16 cellular contexts compared by ENCODE assay signal in genomic region chr7:112059675-112060074, GRCh38.
A peak's percentile ranks its signal among the peaks of the same experiment; 100 is the strongest.
DNase-seq lines count a peak whose midpoint lies in the region; ATAC-seq, FAIRE-seq and TF ChIP-seq lines count a peak whose summit lies in the region.
"Had no signal": no experiment of that assay in that cellular context is flagged by ENCODE, and none has a peak within 500 bp of the region (broad histone marks: within the 10 kb centered on the region; RNA-seq: fewer than 3 reads in every experiment).

No MANE protein-coding gene starts in this region.

- H3K9me3 ChIP-seq in breast epithelium (no peaks in the 10 kb centered on the region), MM.1S (replicated peaks; ENCODE audit: insufficient read depth, low read length) (no peaks in the 10 kb centered on the region), H1 (ENCODE audit: insufficient read depth in 2 of 2, low read depth in 1 of 2, low read length in 1 of 2) (no peaks in the 10 kb centered on the region)
- H3K9me3 ChIP-seq: BLaER1, HAP-1 had no signal

- H3K36me3 ChIP-seq in breast epithelium: no peaks in the 10 kb centered on the region
- no peaks in the 10 kb centered on the region for H3K36me3 ChIP-seq in MM.1S (replicated peaks; ENCODE audit: insufficient read depth, low read length)
- H3K36me3 ChIP-seq in H1 (ENCODE audit: control insufficient read depth in 2 of 4, insufficient read depth in 4 of 4, low read length in 3 of 4): no peaks in the 10 kb centered on the region
- H3K36me3 ChIP-seq: BLaER1, HAP-1 had no signal

- peak overlapping the region; percentile 56; the same call in 1 of the 2 replicates for H3K4me2 ChIP-seq in MM.1S (ENCODE audit: low read depth, low read length)
- no peak overlapping the region for H3K4me2 ChIP-seq in H1 (ENCODE audit: insufficient read depth in 1 of 2, low read depth in 2 of 2, low read length in 2 of 2)
- H3K4me2 ChIP-seq: BLaER1 had no signal

- intact Hi-C loops in MCF 10A (cut with micrococcal nuclease) (no loop called here), breast epithelium (cut with DNase I; ENCODE audit: low total_unique reads) (no loop called here)

- no peak overlapping the region for H3K14ac ChIP-seq in H1 (ENCODE audit: insufficient read length)

- 83% methylated on average over 1 of the region's 1 CpG; no CpG with 5 or more reads in 1 of the 2 experiments for WGBS in H1 (ENCODE audit: extremely low coverage in 1 of 2, insufficient coverage in 1 of 2, insufficient read length in 1 of 2, insufficient replicate concordance in 2 of 2, low coverage in 1 of 2, low lambda C conversion rate in 2 of 2, missing lambda C conversion rate in 1 of 2), 2 experiments

- DNase-seq in MCF 10A (ENCODE audit: unreplicated experiment): no peak
- no peak for DNase-seq in breast epithelium (ENCODE audit: low spot score in 2 of 2)
- DNase-seq in MM.1S: no peak
- no peak for DNase-seq in H1 (ENCODE audit: low read depth in 1 of 2, low spot score in 2 of 2)
- DNase-seq in Kasumi-1 (lab: John Stamatoyannopoulos, UW): no peak
- no peak for DNase-seq in stimulated activated naive CD8-positive, alpha-beta T cell treated with anti-CD3 and anti-CD28 coated beads, Interleukin-15, amount 100 ng/mL, for 72 hours
- no peak for DNase-seq in germinal center (ENCODE audit: low spot score)
- DNase-seq: 8988T; Calu3; CD4-positive, alpha-beta memory T cell; DMS79 treated with DMSO at 0.1 percent for 48 hours; GF-D8 had no signal

- H3K9ac ChIP-seq in MM.1S (ENCODE audit: low read length): no peak overlapping the region
- no peak overlapping the region for H3K9ac ChIP-seq in H1 (replicated peaks in 1 of 4; ENCODE audit: extremely low read depth in 1 of 4, low read depth in 3 of 4, low read length in 3 of 4)
- H3K9ac ChIP-seq: BLaER1 had no signal

- H3K36me3 Mint-ChIP-seq in MCF 10A (ENCODE audit: insufficient read depth, unreplicated experiment): no peaks in the 10 kb centered on the region
- H3K36me3 Mint-ChIP-seq: CD14-positive monocyte; CD4-positive, alpha-beta memory T cell had no signal

- H4K5ac ChIP-seq in H1 (ENCODE audit: insufficient read length, low read depth, low read length): no peak overlapping the region

- TF ChIP-seq POLR2A in breast epithelium (IDR thresholded peaks at IDR 0.05): no peak
- TF ChIP-seq POLR2A in H1 (IDR thresholded peaks at IDR 0.05; ENCODE audit: control extremely low read depth in 1 of 2, low read depth in 2 of 2, low read length in 2 of 2): no peak

- H2BK20ac ChIP-seq in H1 (ENCODE audit: low read length): no peak overlapping the region

- H3K79me1 ChIP-seq in H1 (ENCODE audit: low read depth, low read length): no peaks in the 10 kb centered on the region

- H3K18ac ChIP-seq in H1 (ENCODE audit: extremely low read depth, low read length): no peak overlapping the region

- no peak for TF ChIP-seq CTCF in MCF 10A (IDR thresholded peaks at IDR 0.05; ENCODE audit: unreplicated experiment)
- TF ChIP-seq CTCF in breast epithelium (IDR thresholded peaks at IDR 0.05): no peak
- TF ChIP-seq CTCF in MM.1S (IDR thresholded peaks at IDR 0.05; ENCODE audit: low read length): no peak
- no peak for TF ChIP-seq CTCF in H1 (IDR thresholded peaks at IDR 0.05; ENCODE audit: control extremely low read depth in 1 of 3, insufficient read depth in 1 of 3, low read depth in 1 of 3, low read length in 3 of 3)

- H3K27ac Mint-ChIP-seq in MCF 10A (ENCODE audit: low read depth, unreplicated experiment): no peak overlapping the region
- no peak overlapping the region for H3K27ac Mint-ChIP-seq in stimulated activated naive CD8-positive, alpha-beta T cell treated with anti-CD3 and anti-CD28 coated beads, Interleukin-15, amount 100 ng/mL, for 72 hours
- H3K27ac Mint-ChIP-seq: CD14-positive monocyte; CD4-positive, alpha-beta memory T cell had no signal

- H3K23ac ChIP-seq in H1 (ENCODE audit: insufficient read length): no peak overlapping the region

- H4K20me1 ChIP-seq in MM.1S (ENCODE audit: insufficient read depth, low read length): no peaks in the 10 kb centered on the region
- no peaks in the 10 kb centered on the region for H4K20me1 ChIP-seq in H1 (replicated peaks in 1 of 2; ENCODE audit: control insufficient read depth in 1 of 2, insufficient read depth in 2 of 2, low read length in 2 of 2)
- H4K20me1 ChIP-seq: BLaER1 had no signal

- ATAC-seq in stimulated activated naive CD8-positive, alpha-beta T cell treated with anti-CD3 and anti-CD28 coated beads, Interleukin-15, amount 100 ng/mL, for 72 hours: no peak

- no peak overlapping the region for H2AK5ac ChIP-seq in H1 (ENCODE audit: low read depth, low read length)

- H3K9me2 ChIP-seq in MM.1S (replicated peaks; ENCODE audit: insufficient read depth, low read length): no peaks in the 10 kb centered on the region

- CTCF ChIA-PET in MCF 10A (lab: Yijun Ruan, JAX) (interaction anchor here (0.7 kb wide), 1 partner anchor 52 kb away, joined by 3 read pairs; no protein-coding TSS in a partner anchor), H1 (lab: Charles Lee; ENCODE audit: partially characterized antibody) (no interaction called here)

- no peak for TF ChIP-seq EP300 in H1 (IDR thresholded peaks at IDR 0.05; ENCODE audit: borderline replicate concordance in 1 of 2, low read depth in 2 of 2, low read length in 2 of 2)

- no peak for FAIRE-seq in H1 (lab: Jason Lieb, UNC)
- FAIRE-seq: GM19239 had no signal

- no peak overlapping the region for H3K4me3 Mint-ChIP-seq in MCF 10A (ENCODE audit: unreplicated experiment)
- H3K4me3 Mint-ChIP-seq in stimulated activated naive CD8-positive, alpha-beta T cell treated with anti-CD3 and anti-CD28 coated beads, Interleukin-15, amount 100 ng/mL, for 72 hours: no peak overlapping the region
- H3K4me3 Mint-ChIP-seq: CD14-positive monocyte; CD4-positive, alpha-beta memory T cell had no signal

- H3K23me2 ChIP-seq in H1 (ENCODE audit: low read depth, low read length): no peaks in the 10 kb centered on the region

- peaks cover 18% of the 10 kb centered on the region for H3K4me1 Mint-ChIP-seq in MCF 10A (ENCODE audit: insufficient read depth, unreplicated experiment)
- no peaks in the 10 kb centered on the region for H3K4me1 Mint-ChIP-seq in stimulated activated naive CD8-positive, alpha-beta T cell treated with anti-CD3 and anti-CD28 coated beads, Interleukin-15, amount 100 ng/mL, for 72 hours
- H3K4me1 Mint-ChIP-seq: CD4-positive, alpha-beta memory T cell had no signal

- H2BK5ac ChIP-seq in H1 (ENCODE audit: low read depth, low read length): no peak overlapping the region

- H4K8ac ChIP-seq in H1 (ENCODE audit: extremely low read depth, insufficient read depth, low read length): no peak overlapping the region

- POLR2A ChIA-PET in MCF 10A (lab: Yijun Ruan, JAX) (interaction anchor here (1.9 kb wide), 1 partner anchor 12 kb away, joined by 5 read pairs; no protein-coding TSS in a partner anchor), H1 (lab: Charles Lee; ENCODE audit: partially characterized antibody) (interaction anchor here (1.6 kb wide), 1 partner anchor 145 kb away, joined by 5 read pairs; no protein-coding TSS in a partner anchor)

- H3K27ac ChIP-seq in breast epithelium: no peak overlapping the region
- H3K27ac ChIP-seq in MM.1S (ENCODE audit: low read length): peak overlapping the region; percentile 77; the same call in 1 of the 2 replicates
- H3K27ac ChIP-seq in H1 (ENCODE audit: low read depth, low read length): no peak overlapping the region
- H3K27ac ChIP-seq: BLaER1 had no signal

- no peaks in the 10 kb centered on the region for H3K27me3 ChIP-seq in breast epithelium
- H3K27me3 ChIP-seq in MM.1S (replicated peaks; ENCODE audit: insufficient read depth, low read length): no peaks in the 10 kb centered on the region
- H3K27me3 ChIP-seq in H1 (replicated peaks in 1 of 4; ENCODE audit: control insufficient read depth in 3 of 4, extremely low read depth in 1 of 4, insufficient read depth in 3 of 4, low read length in 3 of 4): no peaks in the 10 kb centered on the region
- H3K27me3 ChIP-seq: BLaER1 had no signal

- no peaks in the 10 kb centered on the region for H3K4me1 ChIP-seq in breast epithelium
- peaks cover 50% of the 10 kb centered on the region for H3K4me1 ChIP-seq in MM.1S (ENCODE audit: low read length)
- peaks cover 0 to 5% (median 2%) of the 10 kb centered on the region in 4 experiments; a peak in 4 of 7 replicates for H3K4me1 ChIP-seq in H1 (replicated peaks in 1 of 4; ENCODE audit: control insufficient read depth in 3 of 4, insufficient read depth in 4 of 4, low read length in 3 of 4)
- H3K4me1 ChIP-seq: BLaER1 had no signal

- H3K79me2 ChIP-seq in MM.1S (ENCODE audit: low read length): peaks cover 83% of the 10 kb centered on the region
- peaks cover 0 to 9% of the 10 kb centered on the region in 2 experiments; a peak in 1 of 4 replicates for H3K79me2 ChIP-seq in H1 (ENCODE audit: control insufficient read depth in 1 of 2, insufficient read depth in 2 of 2, low read length in 2 of 2)

- no peak overlapping the region for H2BK12ac ChIP-seq in H1 (ENCODE audit: low read depth, low read length)

- no peak for TF ChIP-seq RAD21 in H1 (IDR thresholded peaks at IDR 0.05 in 1 of 2, conservative IDR thresholded peaks at IDR 0.05 in 1 of 2; ENCODE audit: low read depth in 2 of 2, low read length in 2 of 2)

- H3K56ac ChIP-seq in H1 (replicated peaks; ENCODE audit: insufficient read length, low read depth, low read length): no peak overlapping the region

- no peak overlapping the region for H3K4me3 ChIP-seq in breast epithelium
- no peak overlapping the region for H3K4me3 ChIP-seq in MM.1S (ENCODE audit: low read length)
- H3K4me3 ChIP-seq in H1 (ENCODE audit: extremely low read depth in 1 of 4, insufficient read depth in 2 of 4, low read depth in 3 of 4, low read length in 4 of 4): no peak overlapping the region
- H3K4me3 ChIP-seq: BLaER1, HAP-1 had no signal

- BruUV-seq in MCF 10A (replicated peaks; lab: Mats Ljungman, UMichigan): TSS peak; percentile 80

- no peak overlapping the region for H3K4ac ChIP-seq in H1 (replicated peaks; ENCODE audit: insufficient read length, low read depth, low read length)

- no peaks in the 10 kb centered on the region for H3K9me3 Mint-ChIP-seq in MCF 10A (ENCODE audit: unreplicated experiment)
- H3K9me3 Mint-ChIP-seq in stimulated activated naive CD8-positive, alpha-beta T cell treated with anti-CD3 and anti-CD28 coated beads, Interleukin-15, amount 100 ng/mL, for 72 hours: no peaks in the 10 kb centered on the region
- H3K9me3 Mint-ChIP-seq: CD14-positive monocyte had no signal

- H2BK120ac ChIP-seq in H1 (replicated peaks; ENCODE audit: low read depth, low read length): no peak overlapping the region

- H2BK15ac ChIP-seq in H1 (ENCODE audit: low read length): no peak overlapping the region

- no peaks in the 10 kb centered on the region for H3K27me3 Mint-ChIP-seq in MCF 10A (ENCODE audit: insufficient read depth, unreplicated experiment)
- peaks cover 12% of the 10 kb centered on the region for H3K27me3 Mint-ChIP-seq in stimulated activated naive CD8-positive, alpha-beta T cell treated with anti-CD3 and anti-CD28 coated beads, Interleukin-15, amount 100 ng/mL, for 72 hours

- no peak overlapping the region for H4K91ac ChIP-seq in H1 (replicated peaks; ENCODE audit: insufficient read length, low read length)

- no peak overlapping the region for H2AFZ ChIP-seq in MM.1S (ENCODE audit: low read length)
- no peak overlapping the region for H2AFZ ChIP-seq in H1 (ENCODE audit: low read length)

- H3F3A ChIP-seq in MM.1S (ENCODE audit: insufficient read depth, low read length): peaks cover 14% of the 10 kb centered on the region; the same call in 1 of the 2 replicates

TF ChIP-seq in H1, 55 proteins besides CTCF, POLR2A, EP300 and RAD21 (continues in another document):
- no peak for TF ChIP-seq SP2 (IDR thresholded peaks at IDR 0.05; ENCODE audit: low read length)
